12 cellular contexts compared by ENCODE assay signal in genomic region chr7:131606346-131607290, GRCh38. TPM values are rescaled to one million over a fixed set of nuclear protein-coding genes. Genes with fewer than 3 reads are reported as not detected.
A peak's percentile ranks its signal among the peaks of the same experiment; 100 is the strongest.
DNase-seq lines count a peak whose midpoint lies in the region; ATAC-seq and TF ChIP-seq lines count a peak whose summit lies in the region.
"Had no signal": no experiment of that assay in that cellular context is flagged by ENCODE, and none has a peak within 500 bp of the region (broad histone marks: within the 10 kb centered on the region; RNA-seq: fewer than 3 reads in every experiment).

No MANE protein-coding gene starts in this region.

- no peaks in the 10 kb centered on the region for H3K9me3 ChIP-seq in GM23248 (ENCODE audit: low read depth)
- no peaks in the 10 kb centered on the region for H3K9me3 ChIP-seq in mesodermal cell (ENCODE audit: control insufficient read depth, low read length)

- H4K20me1 ChIP-seq in GM23248 (ENCODE audit: insufficient read depth): no peaks in the 10 kb centered on the region

- H3K9me2 ChIP-seq in GM23248 (ENCODE audit: insufficient read depth): no peaks in the 10 kb centered on the region

- no peak for TF ChIP-seq CTCF in WTC11 (IDR thresholded peaks at IDR 0.05)

- H3K9ac ChIP-seq in GM23248: no peak overlapping the region

- no peak overlapping the region for H2AFZ ChIP-seq in GM23248

- H3K4me3 Mint-ChIP-seq in WTC11: no peak overlapping the region

- 95 to 100% methylated on average over 11 of the region's 11 CpGs for WGBS in GM23248 (ENCODE audit: low coverage in 1 of 2, low lambda C conversion rate in 2 of 2, missing lambda C conversion rate in 2 of 2), 2 experiments
- 83 to 85% methylated on average over 10 of the region's 11 CpGs for WGBS in mesodermal cell (ENCODE audit: insufficient coverage in 2 of 2), 2 experiments

- no peaks in the 10 kb centered on the region for H3K36me3 ChIP-seq in GM23248 (ENCODE audit: low read depth)
- H3K36me3 ChIP-seq in mesodermal cell (ENCODE audit: control insufficient read depth, insufficient read depth, low read length): no peaks in the 10 kb centered on the region

- H3K27ac ChIP-seq in GM23248 (no peak overlapping the region), mesodermal cell (ENCODE audit: low read depth, low read length, severe bottlenecking) (peak overlapping the region; percentile 84)

- H3K4me3 ChIP-seq in GM23248 (no peak overlapping the region), mesodermal cell (ENCODE audit: extremely low read depth, insufficient read depth, low read length, poor library complexity, severe bottlenecking) (no peak overlapping the region)

- peaks cover 51% of the 10 kb centered on the region for H3K4me1 ChIP-seq in GM23248 (ENCODE audit: insufficient read depth)
- peaks cover 75% of the 10 kb centered on the region for H3K4me1 ChIP-seq in mesodermal cell (ENCODE audit: control insufficient read depth, insufficient read depth, low read length, poor library complexity, severe bottlenecking)

- CTCF ChIA-PET in WTC11 (lab: Charles Lee): interaction anchor here (1.8 to 8.8 kb wide), 6 partner anchors 20 to 60 kb away, joined by 6 to 91 read pairs (median 12); no protein-coding TSS in a partner anchor

- in situ Hi-C loops in GM23248 (cut with MboI): no loop called here

- H3K4me2 ChIP-seq in GM23248 (ENCODE audit: unreplicated experiment): no peak overlapping the region

- no peaks in the 10 kb centered on the region; the same call in 1 of the 2 replicates for H3K27me3 Mint-ChIP-seq in WTC11 (ENCODE audit: low read depth)

- DNase-seq in GM23248 (peak; percentile 25), NCI-H146 (lab: John Stamatoyannopoulos, UW) (peak; percentile 48), WTC11 (ENCODE audit: low spot score) (no peak), AG08395 (ENCODE audit: low spot score) (no peak), mesenteric fat pad (ENCODE audit: low spot score) (no peak)
- DNase-seq: activated gamma-delta T cell; Calu3; effector CD4-positive, alpha-beta T cell; NCI-H524 treated with DMSO at 0.1 percent for 48 hours had no signal

- ATAC-seq in WTC11: no peak
- ATAC-seq in GM21515 (IDR thresholded peaks at IDR 0.05; ENCODE audit: unreplicated experiment): no peak
- ATAC-seq in HG03378 (IDR thresholded peaks at IDR 0.05; ENCODE audit: unreplicated experiment): no peak

- H3F3A ChIP-seq in GM23248 (ENCODE audit: insufficient read depth): peaks cover 30% of the 10 kb centered on the region

- no peaks in the 10 kb centered on the region for H3K9me3 Mint-ChIP-seq in WTC11

- H3K79me2 ChIP-seq in GM23248 (ENCODE audit: insufficient read depth): no peaks in the 10 kb centered on the region

- H3K36me3 Mint-ChIP-seq in WTC11: no peaks in the 10 kb centered on the region

- H3K27me3 ChIP-seq in GM23248 (replicated peaks; ENCODE audit: insufficient read depth): no peaks in the 10 kb centered on the region

- peak overlapping the region; percentile 100 for H3K27ac Mint-ChIP-seq in WTC11

- peaks cover 73% of the 10 kb centered on the region for H3K4me1 Mint-ChIP-seq in WTC11

- POLR2A ChIA-PET in WTC11 (lab: Charles Lee): interaction anchor here (0.6 to 2.0 kb wide), 4 partner anchors 8 to 76 kb away, joined by 3 to 7 read pairs (median 4); no protein-coding TSS in a partner anchor

TF ChIP-seq in WTC11, 78 proteins besides CTCF, POLR2A, EP300 and RAD21:
- TF ChIP-seq E2F1 (CRISPR knock-in tag; IDR thresholded peaks at IDR 0.05) (no peak), ETV6 (CRISPR knock-in tag; IDR thresholded peaks at IDR 0.05) (peak; percentile 16; the same call in 1 of the 2 replicates), ZNF121 (CRISPR knock-in tag; IDR thresholded peaks at IDR 0.05) (peak; percentile 92)
TF ChIP-seq in WTC11: peak in this region for 2.

RNA-seq across cellular contexts. Expression of gene PODXL, which starts 50.2 kb away (rescaled TPM):
- 42.7 and 50.1 TPM in 2 replicates for total RNA-seq in GM23248 (2014; rRNA removed; shearing (Covaris generic))
- 32.8 and 33.6 TPM in 2 replicates for polyA plus RNA-seq in GM23248 (2016; fragmentation: Nextera tagmentation; extraction: Ambion mirVana)
- 483 to 623 TPM (median 614 TPM) in 3 replicates for total RNA-seq in WTC11 (2021)
- polyA plus RNA-seq in mesodermal cell (2013, experiment 1 of 2): 209 TPM
- polyA plus RNA-seq in mesodermal cell (2013, experiment 2 of 2): 222 TPM
- 32.6 TPM for total RNA-seq in mesenteric fat pad

Comparison
In these comparisons a context has a peak if more than half of its experiments do, and no peak if none do; other contexts are left out.
1. DNase-seq: peak in GM23248 (single experiment) and NCI-H146 (single experiment); none in WTC11 (single experiment), AG08395 (single experiment) and mesenteric fat pad (single experiment).